ENCODE assay signal across 10 cellular contexts in the genomic region with DNA sequence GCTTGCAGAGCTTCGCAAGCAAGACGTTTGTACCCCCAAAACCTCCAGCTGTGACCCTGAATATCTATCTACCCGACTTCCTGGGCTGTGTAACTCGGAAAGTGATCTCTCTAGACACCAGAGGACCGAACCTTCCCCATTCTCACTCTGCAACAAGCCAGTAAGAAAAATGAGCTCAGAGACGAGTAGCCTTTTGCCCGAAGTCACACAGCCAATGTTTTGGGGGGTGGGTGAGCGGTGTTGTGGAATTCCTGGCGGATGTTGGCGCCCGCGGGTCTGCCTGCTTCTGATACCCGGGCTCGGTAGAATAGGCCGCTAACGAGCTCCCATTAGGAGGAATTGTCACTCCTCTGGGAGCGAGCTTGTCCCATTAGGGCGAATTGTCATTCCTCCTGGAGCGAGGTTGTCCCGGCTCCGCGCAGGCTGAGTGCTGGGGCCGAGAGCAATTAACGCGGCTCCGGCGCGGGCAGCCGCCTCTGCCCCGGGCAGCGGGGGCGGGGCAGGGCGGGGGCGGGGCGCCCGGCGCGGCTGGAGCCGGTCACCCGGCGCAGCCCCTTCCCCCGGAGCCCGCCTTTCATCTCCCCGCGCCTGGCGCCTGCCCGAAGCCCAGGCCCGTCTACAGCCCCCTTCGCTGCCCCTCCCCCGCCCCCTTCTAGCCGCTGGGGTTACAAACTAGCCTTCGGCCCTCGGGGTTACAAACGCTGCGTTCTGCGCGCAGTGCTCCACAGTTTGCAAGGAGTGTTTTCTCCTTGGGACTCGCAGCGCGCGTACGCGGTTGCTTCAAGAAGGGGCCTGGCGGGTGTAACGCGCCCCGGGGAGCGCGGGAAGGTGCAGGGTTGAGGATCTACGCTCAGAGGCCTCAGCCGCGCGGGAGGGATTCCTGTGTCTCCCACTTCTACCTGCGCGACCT. TPM values are rescaled to one million over a fixed set of nuclear protein-coding genes. Genes with fewer than 3 reads are reported as not detected.
DNase-seq lines count a peak whose midpoint lies in the region; ATAC-seq, FAIRE-seq and TF ChIP-seq lines count a peak whose summit lies in the region.
"Had no signal": no experiment of that assay in that cellular context is flagged by ENCODE, and none has a peak within 500 bp of the region (broad histone marks: within the 10 kb centered on the region; RNA-seq: fewer than 3 reads in every experiment).

No MANE protein-coding gene starts in this region.

- TF ChIP-seq POLR2A in testis (IDR thresholded peaks at IDR 0.05), result no peak

- no peak for DNase-seq in activated naive CD4-positive, alpha-beta T cell treated with anti-CD3 and anti-CD28 coated beads, Interleukin-2, amount 10 ng/mL, durations not matched to agents 7 days and 5 days
- no peak for DNase-seq in activated naive CD4-positive, alpha-beta T cell treated with Interleukin-2 at 50 U/mL for 16 hours
- DNase-seq in astrocyte (ENCODE audit: low read depth), result no peak
- peak; percentile 97 for DNase-seq in islet precursor cell
- DNase-seq in testis, result no peak
- DNase-seq in activated CD4-positive, alpha-beta memory T cell treated with anti-CD3 and anti-CD28 coated beads, Interleukin-2, amount 10 ng/mL, durations not matched to agents 7 days and 5 days, result no peak
- DNase-seq in NCI-H1436 treated with DMSO at 0.1 percent for 48 hours (lab: John Stamatoyannopoulos, UW), result no peak

- peak overlapping the region; percentile 76 for H3K4me2 ChIP-seq in astrocyte (ENCODE audit: low read length)

- peaks cover 5% of the 10 kb centered on the region for H3K36me3 Mint-ChIP-seq in activated naive CD4-positive, alpha-beta T cell treated with anti-CD3 and anti-CD28 coated beads, Interleukin-2, amount 10 ng/mL, durations not matched to agents 7 days and 5 days
- H3K36me3 Mint-ChIP-seq in astrocyte (ENCODE audit: low read depth, unreplicated experiment), result no peaks in the 10 kb centered on the region
- H3K36me3 Mint-ChIP-seq in activated CD4-positive, alpha-beta memory T cell treated with anti-CD3 and anti-CD28 coated beads, Interleukin-2, amount 10 ng/mL, durations not matched to agents 7 days and 5 days (ENCODE audit: low read depth), result peaks cover 7% of the 10 kb centered on the region

- peaks cover 9% of the 10 kb centered on the region for H4K20me1 ChIP-seq in astrocyte (ENCODE audit: insufficient read depth, low read length)

- 5 to 9% methylated on average over 12 to 46 of the region's 75 CpGs for WGBS in testis, 2 donors

- peaks cover 3% of the 10 kb centered on the region for H3K9me3 Mint-ChIP-seq in activated naive CD4-positive, alpha-beta T cell treated with anti-CD3 and anti-CD28 coated beads, Interleukin-2, amount 10 ng/mL, durations not matched to agents 7 days and 5 days
- peaks cover 2% of the 10 kb centered on the region for H3K9me3 Mint-ChIP-seq in astrocyte (ENCODE audit: unreplicated experiment)
- peaks cover 3% of the 10 kb centered on the region for H3K9me3 Mint-ChIP-seq in activated CD4-positive, alpha-beta memory T cell treated with anti-CD3 and anti-CD28 coated beads, Interleukin-2, amount 10 ng/mL, durations not matched to agents 7 days and 5 days

- H2AFZ ChIP-seq in astrocyte (ENCODE audit: low read depth, low read length), result no peak overlapping the region

- peaks cover 5% of the 10 kb centered on the region for H3K79me2 ChIP-seq in astrocyte (ENCODE audit: insufficient read depth, low read length)

- no peaks in the 10 kb centered on the region for H3K9me3 ChIP-seq in astrocyte (ENCODE audit: insufficient read depth, low read depth, low read length)
- no peaks in the 10 kb centered on the region for H3K9me3 ChIP-seq in testis

- intact Hi-C loops in testis (cut with DNase I; ENCODE audit: low total_unique reads), result no loop called here

- peaks cover 6% of the 10 kb centered on the region for H3K4me1 Mint-ChIP-seq in activated naive CD4-positive, alpha-beta T cell treated with anti-CD3 and anti-CD28 coated beads, Interleukin-2, amount 10 ng/mL, durations not matched to agents 7 days and 5 days
- H3K4me1 Mint-ChIP-seq in astrocyte (ENCODE audit: low read depth, unreplicated experiment), result peaks cover 2% of the 10 kb centered on the region
- peaks cover 3% of the 10 kb centered on the region for H3K4me1 Mint-ChIP-seq in activated CD4-positive, alpha-beta memory T cell treated with anti-CD3 and anti-CD28 coated beads, Interleukin-2, amount 10 ng/mL, durations not matched to agents 7 days and 5 days

- H3K36me3 ChIP-seq in astrocyte (ENCODE audit: insufficient read depth, low read length), result no peaks in the 10 kb centered on the region
- no peaks in the 10 kb centered on the region for H3K36me3 ChIP-seq in testis (ENCODE audit: low read depth, missing control alignments)

- POLR2A ChIA-PET in activated CD4-positive, alpha-beta memory T cell treated with anti-CD3 and anti-CD28 coated beads, Interleukin-2, amount 10 ng/mL, durations not matched to agents 7 days and 5 days (lab: Charles Lee), result no interaction called here

- H3K4me3 ChIP-seq in astrocyte (ENCODE audit: insufficient read depth, low read depth, low read length) (peak overlapping the region; percentile 32), testis (peak overlapping the region; percentile 31 to 38)

- H3K9ac ChIP-seq in astrocyte (ENCODE audit: low read length), result no peak overlapping the region

- H3K4me3 Mint-ChIP-seq in activated naive CD4-positive, alpha-beta T cell treated with anti-CD3 and anti-CD28 coated beads, Interleukin-2, amount 10 ng/mL, durations not matched to agents 7 days and 5 days, result no peak overlapping the region
- H3K4me3 Mint-ChIP-seq in astrocyte (ENCODE audit: unreplicated experiment), result peak overlapping the region; percentile 65
- H3K4me3 Mint-ChIP-seq in activated CD4-positive, alpha-beta memory T cell treated with anti-CD3 and anti-CD28 coated beads, Interleukin-2, amount 10 ng/mL, durations not matched to agents 7 days and 5 days, result no peak overlapping the region

- H3K4me1 ChIP-seq in astrocyte (ENCODE audit: insufficient read depth, low read length) (peaks cover 12% of the 10 kb centered on the region), testis (peaks cover 4% of the 10 kb centered on the region)

- H3K27me3 Mint-ChIP-seq in activated naive CD4-positive, alpha-beta T cell treated with anti-CD3 and anti-CD28 coated beads, Interleukin-2, amount 10 ng/mL, durations not matched to agents 7 days and 5 days, result peaks cover 90% of the 10 kb centered on the region
- peaks cover 79% of the 10 kb centered on the region for H3K27me3 Mint-ChIP-seq in astrocyte (ENCODE audit: low read depth, unreplicated experiment)
- peaks cover 72% of the 10 kb centered on the region for H3K27me3 Mint-ChIP-seq in activated CD4-positive, alpha-beta memory T cell treated with anti-CD3 and anti-CD28 coated beads, Interleukin-2, amount 10 ng/mL, durations not matched to agents 7 days and 5 days

- H3K27me3 ChIP-seq in astrocyte (ENCODE audit: insufficient read depth, low read length), result peaks cover 73% of the 10 kb centered on the region
- no peaks in the 10 kb centered on the region for H3K27me3 ChIP-seq in testis

- no peak for TF ChIP-seq CTCF in astrocyte (IDR thresholded peaks at IDR 0.05; ENCODE audit: insufficient read depth, low read depth, low read length)
- no peak for TF ChIP-seq CTCF in testis (IDR thresholded peaks at IDR 0.05)

- CTCF ChIA-PET in activated naive CD4-positive, alpha-beta T cell treated with anti-CD3 and anti-CD28 coated beads, Interleukin-2, amount 10 ng/mL, durations not matched to agents 7 days and 5 days (lab: Charles Lee), result no interaction called here
- CTCF ChIA-PET in activated CD4-positive, alpha-beta memory T cell treated with anti-CD3 and anti-CD28 coated beads, Interleukin-2, amount 10 ng/mL, durations not matched to agents 7 days and 5 days (lab: Charles Lee), result no interaction called here

- no peak overlapping the region for H3K27ac ChIP-seq in astrocyte (ENCODE audit: low read depth, low read length)
- no peak overlapping the region for H3K27ac ChIP-seq in testis

- no peak for ATAC-seq in GM18511 (IDR thresholded peaks at IDR 0.05; ENCODE audit: unreplicated experiment)

- FAIRE-seq in astrocyte (lab: Jason Lieb, UNC), result no peak
- FAIRE-seq: bronchial epithelial cell had no signal

- H3K27ac Mint-ChIP-seq in activated naive CD4-positive, alpha-beta T cell treated with anti-CD3 and anti-CD28 coated beads, Interleukin-2, amount 10 ng/mL, durations not matched to agents 7 days and 5 days, result peak overlapping the region; percentile 37
- peak overlapping the region; percentile 58 for H3K27ac Mint-ChIP-seq in astrocyte (ENCODE audit: unreplicated experiment)
- no peak overlapping the region for H3K27ac Mint-ChIP-seq in activated CD4-positive, alpha-beta memory T cell treated with anti-CD3 and anti-CD28 coated beads, Interleukin-2, amount 10 ng/mL, durations not matched to agents 7 days and 5 days

RNA-seq across cellular contexts. Expression of gene MSX2, which starts 3.5 kb away (rescaled TPM):
- total RNA-seq in astrocyte, result 5.6 and 12.0 TPM in 2 replicates
- 10 to 100 TPM; 37.7 to 39.2 TPM for total RNA-seq in testis
- 15.8 TPM for polyA plus RNA-seq in testis (ENCODE audit: insufficient read depth, low read depth, low replicate concordance)
- total RNA-seq in activated CD4-positive, alpha-beta memory T cell treated with anti-CD3 and anti-CD28 coated beads, Interleukin-2, amount 10 ng/mL, durations not matched to agents 7 days and 5 days, result not detected
- total RNA-seq: bronchial epithelial cell, M059J had no signal
